In the genomic region with DNA sequence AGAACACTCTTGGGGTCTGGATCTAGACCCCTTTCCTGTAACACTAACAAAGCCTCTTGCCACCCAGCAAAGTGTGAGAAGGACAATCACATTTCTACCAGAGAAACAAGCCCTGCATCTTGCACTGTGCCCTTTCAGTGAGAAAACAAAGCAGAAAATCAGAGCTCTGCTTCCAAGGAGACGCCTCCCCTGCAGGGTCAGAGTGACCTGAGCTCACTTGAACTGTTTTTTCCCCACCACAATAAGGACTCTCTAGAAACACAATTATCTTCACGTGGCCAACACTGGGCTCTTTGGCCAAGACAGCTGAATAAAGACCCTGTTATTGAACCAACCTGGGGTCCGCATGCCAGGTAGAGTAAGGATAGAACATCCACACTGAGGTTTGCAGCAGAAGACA, we compare ENCODE assay signal across 20 cellular contexts. TPM values are rescaled to one million over a fixed set of nuclear protein-coding genes. Genes with fewer than 3 reads are reported as not detected.
DNase-seq lines count a peak whose midpoint lies in the region; ATAC-seq and TF ChIP-seq lines count a peak whose summit lies in the region.
"Had no signal": no experiment of that assay in that cellular context is flagged by ENCODE, and none has a peak within 500 bp of the region (broad histone marks: within the 10 kb centered on the region; RNA-seq: fewer than 3 reads in every experiment).

No MANE protein-coding gene starts in this region.

- no peak for TF ChIP-seq POLR2A in vagina (IDR thresholded peaks at IDR 0.05)

- no peak overlapping the region for H4K8ac ChIP-seq in mesenchymal stem cell (ENCODE audit: low read length)

- H3K27me3 ChIP-seq in mesenchymal stem cell (ENCODE audit: control insufficient read depth in 1 of 2, insufficient read depth in 1 of 2, low read length in 2 of 2) (peaks cover 8 to 55% of the 10 kb centered on the region in 2 experiments), vagina (no peaks in the 10 kb centered on the region), dorsolateral prefrontal cortex (peaks cover 0 to 6% (median 0%) of the 10 kb centered on the region in 45 donors)

- H3K4me3 Mint-ChIP-seq in osteocyte (ENCODE audit: unreplicated experiment), result no peak overlapping the region
- H3K4me3 Mint-ChIP-seq: CD4-positive, alpha-beta memory T cell; H9 had no signal

- no peak for TF ChIP-seq CTCF in osteocyte (IDR thresholded peaks at IDR 0.05)
- no peak for TF ChIP-seq CTCF in vagina (IDR thresholded peaks at IDR 0.05)
- no peak for TF ChIP-seq CTCF in dorsolateral prefrontal cortex (IDR thresholded peaks at IDR 0.05 in 54 of 56, conservative IDR thresholded peaks at IDR 0.05 in 2 of 56; ENCODE audit: low read depth in 1 of 56, partially characterized antibody in 56 of 56)

- 69% methylated on average over 3 of the region's 3 CpGs for WGBS in mesenchymal stem cell

- H3K79me1 ChIP-seq in mesenchymal stem cell (replicated peaks; ENCODE audit: low read length, poor library complexity, severe bottlenecking), result no peaks in the 10 kb centered on the region

- no peaks in the 10 kb centered on the region for H3K9me3 Mint-ChIP-seq in osteocyte (ENCODE audit: unreplicated experiment)
- H3K9me3 Mint-ChIP-seq: H9 had no signal

- H2BK12ac ChIP-seq in mesenchymal stem cell (ENCODE audit: low read length in 2 of 2), result no peak overlapping the region

- no peak overlapping the region for H3K4ac ChIP-seq in mesenchymal stem cell (ENCODE audit: low read depth in 1 of 2, low read length in 2 of 2)

- no peak overlapping the region for H2BK120ac ChIP-seq in mesenchymal stem cell (ENCODE audit: low read depth, low read length)

- peak overlapping the region; percentile 20 for H3K4me2 ChIP-seq in mesenchymal stem cell (ENCODE audit: low read length, poor library complexity, severe bottlenecking)

- no peak overlapping the region for H3K23ac ChIP-seq in mesenchymal stem cell (ENCODE audit: low read length in 2 of 2)

- no peak overlapping the region for H2BK5ac ChIP-seq in mesenchymal stem cell (ENCODE audit: low read depth, low read length, poor library complexity, severe bottlenecking)

- no peaks in the 10 kb centered on the region for H3K36me3 ChIP-seq in mesenchymal stem cell (ENCODE audit: control insufficient read depth in 1 of 2, insufficient read depth in 2 of 2, low read depth in 1 of 2, low read length in 2 of 2)
- H3K36me3 ChIP-seq in vagina, result no peaks in the 10 kb centered on the region

- no peak overlapping the region for H3K9ac ChIP-seq in mesenchymal stem cell (ENCODE audit: low read length)

- no peak overlapping the region for H2AFZ ChIP-seq in mesenchymal stem cell (ENCODE audit: low read depth, low read length)

- peak; percentile 5 for DNase-seq in NCI-H2227 treated with DMSO at 0.1 percent for 48 hours (lab: John Stamatoyannopoulos, UW)
- DNase-seq in mesenchymal stem cell, result no peak
- peak; percentile 46 for DNase-seq in osteocyte (ENCODE audit: extremely low spot score, unreplicated experiment)
- DNase-seq in vagina (ENCODE audit: extremely low spot score in 2 of 2), result no peak
- DNase-seq in ureter (ENCODE audit: low spot score), result no peak
- no peak for DNase-seq in dorsolateral prefrontal cortex
- DNase-seq in anterior cingulate cortex (lab: John Stamatoyannopoulos, UW), result no peak
- DNase-seq: C1 segment of cervical spinal cord; Calu3; CD4-positive, alpha-beta memory T cell; COR-L47; DMS153; DND-41; GOT3; H9 had no signal

- peaks cover 13% of the 10 kb centered on the region for H3K27me3 Mint-ChIP-seq in osteocyte (ENCODE audit: unreplicated experiment)

- H4K91ac ChIP-seq in mesenchymal stem cell (ENCODE audit: low read length), result no peak overlapping the region

- H3K9me3 ChIP-seq in mesenchymal stem cell (ENCODE audit: control insufficient read depth, low read length) (no peaks in the 10 kb centered on the region), vagina (no peaks in the 10 kb centered on the region)

- H3K4me3 ChIP-seq in mesenchymal stem cell (ENCODE audit: insufficient read depth in 1 of 2, low read depth in 1 of 2, low read length in 2 of 2), result no peak overlapping the region
- H3K4me3 ChIP-seq in vagina, result no peak overlapping the region
- H3K4me3 ChIP-seq in dorsolateral prefrontal cortex, result no peak overlapping the region

- no peaks in the 10 kb centered on the region for H3K36me3 Mint-ChIP-seq in osteocyte (ENCODE audit: unreplicated experiment)
- H3K36me3 Mint-ChIP-seq: CD4-positive, alpha-beta memory T cell had no signal

- no peak for ATAC-seq in GM21528 (IDR thresholded peaks at IDR 0.05; ENCODE audit: low FRiP score, unreplicated experiment)
- ATAC-seq: HCT116 had no signal

- no peak overlapping the region for H3K18ac ChIP-seq in mesenchymal stem cell (ENCODE audit: low read depth in 1 of 2, low read length in 2 of 2)

- H2AK5ac ChIP-seq in mesenchymal stem cell (ENCODE audit: low read length, severe bottlenecking), result no peak overlapping the region

- peaks cover 17% of the 10 kb centered on the region for H3K4me1 Mint-ChIP-seq in osteocyte (ENCODE audit: unreplicated experiment)

- H3K14ac ChIP-seq in mesenchymal stem cell (ENCODE audit: low read length in 2 of 2), result no peak overlapping the region

- no peak overlapping the region for H3K27ac Mint-ChIP-seq in osteocyte (ENCODE audit: unreplicated experiment)
- H3K27ac Mint-ChIP-seq: CD4-positive, alpha-beta memory T cell; H9 had no signal

- intact Hi-C loops in vagina (cut with DNase I), result no loop called here
- intact Hi-C loops in dorsolateral prefrontal cortex (cut with DNase I), result no loop called here

- no peak overlapping the region for H2BK15ac ChIP-seq in mesenchymal stem cell (ENCODE audit: low read depth, poor library complexity, severe bottlenecking)

- no peak overlapping the region for H3K27ac ChIP-seq in mesenchymal stem cell (ENCODE audit: low read length, poor library complexity, severe bottlenecking)
- peak overlapping the region; percentile 79 for H3K27ac ChIP-seq in vagina
- no peak overlapping the region for H3K27ac ChIP-seq in dorsolateral prefrontal cortex

- H3K4me1 ChIP-seq in mesenchymal stem cell (ENCODE audit: control insufficient read depth, insufficient read depth, low read depth, low read length) (no peaks in the 10 kb centered on the region), vagina (peaks cover 59% of the 10 kb centered on the region)

RNA-seq across cellular contexts. Expression of a gene that starts 30.1 kb away (rescaled TPM):
- polyA plus RNA-seq in mesenchymal stem cell (2013, experiment 1 of 2), result not detected
- not detected for polyA plus RNA-seq in mesenchymal stem cell (2013, experiment 2 of 2)
- not detected in 2 replicates for total RNA-seq in osteocyte
- 23.1 TPM for total RNA-seq in vagina
- total RNA-seq in ureter, result not detected
- 1 to 10 TPM in 104 of 120 experiments, under 1 TPM in 16; 0.25 to 4.6 (median 1.7) TPM for total RNA-seq in dorsolateral prefrontal cortex
- total RNA-seq: A172; A673; Calu3; CD4-positive, alpha-beta memory T cell; H9 had no signal
- polyA plus RNA-seq: BJ; CD4-positive, alpha-beta memory T cell had no signal

Comparison
In these comparisons a context has a peak if more than half of its experiments do, and no peak if none do; other contexts are left out.
1. DNase-seq: peak in NCI-H2227 treated with DMSO at 0.1 percent for 48 hours (single experiment) and osteocyte (single experiment); none in mesenchymal stem cell (single experiment), vagina (0 of 2), ureter (single experiment), dorsolateral prefrontal cortex (0 of 10) and anterior cingulate cortex (0 of 58).